In the genomic region with DNA sequence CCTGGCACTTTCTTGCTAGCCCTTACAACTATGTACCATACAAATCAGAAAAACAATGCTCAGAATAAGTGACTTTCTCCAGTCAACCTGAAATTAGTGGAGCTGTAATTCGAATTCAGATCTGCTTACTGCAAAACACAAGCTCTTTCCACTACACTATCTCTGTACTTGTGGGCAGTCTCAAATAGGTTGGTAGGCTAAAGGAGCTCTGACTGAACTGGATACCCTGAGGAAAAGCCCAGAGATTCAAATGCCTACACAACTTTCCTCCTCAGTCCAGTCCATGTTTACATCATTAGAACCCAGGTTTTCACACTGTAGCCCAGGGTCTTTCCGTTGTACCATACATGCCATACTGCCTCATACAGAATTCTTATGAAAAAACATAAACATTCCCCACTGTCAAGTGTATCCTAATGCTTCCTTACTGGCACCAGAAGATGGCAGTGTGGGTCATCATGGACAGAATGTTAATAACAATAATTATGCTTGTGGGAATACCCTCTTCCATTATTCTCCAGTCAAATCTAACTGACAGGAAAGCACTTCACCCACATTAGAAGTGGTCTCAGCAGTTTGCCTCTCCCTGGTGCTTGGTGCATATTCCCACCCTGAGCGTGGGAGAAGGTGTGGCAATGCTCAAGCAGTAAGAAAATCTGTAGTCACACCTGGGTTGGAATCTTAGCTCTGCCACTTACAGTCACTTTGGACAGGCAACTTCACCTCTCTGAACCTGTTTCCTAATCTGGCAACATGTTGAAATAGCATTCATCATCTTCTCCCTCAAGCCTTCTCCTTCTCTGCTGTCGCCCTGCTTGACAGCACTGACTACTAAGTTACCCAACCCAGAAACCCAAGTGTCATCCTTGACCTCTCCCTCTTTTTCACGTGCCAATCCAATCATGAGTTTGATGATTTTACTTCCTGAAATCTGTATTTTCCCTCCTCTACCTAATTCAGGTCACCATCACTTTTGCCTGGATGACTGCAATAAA, we compare ENCODE assay signal across 8 cellular contexts. TPM values are rescaled to one million over a fixed set of nuclear protein-coding genes. Genes with fewer than 3 reads are reported as not detected.
DNase-seq lines count a peak whose midpoint lies in the region; ATAC-seq and TF ChIP-seq lines count a peak whose summit lies in the region.

No MANE protein-coding gene starts in this region.

- no peaks in the 10 kb centered on the region for H3F3A ChIP-seq in smooth muscle cell (ENCODE audit: low read depth)

- H3K18ac ChIP-seq in H9 (ENCODE audit: insufficient read length, low read depth, low read length) = no peak overlapping the region

- H3K14ac ChIP-seq in H9 (ENCODE audit: insufficient read depth, low read length) = no peak overlapping the region

- no peak overlapping the region for H3K4me3 Mint-ChIP-seq in CD8-positive, alpha-beta T cell
- no peak overlapping the region for H3K4me3 Mint-ChIP-seq in H9

- H2BK120ac ChIP-seq in H9 (ENCODE audit: low read depth, low read length, poor library complexity, severe bottlenecking) = no peak overlapping the region

- H3K79me2 ChIP-seq in H9 (ENCODE audit: insufficient read depth, low read length) (no peaks in the 10 kb centered on the region), smooth muscle cell (ENCODE audit: low read depth) (no peaks in the 10 kb centered on the region)

- H2BK12ac ChIP-seq in H9 (ENCODE audit: insufficient read length, low read depth, low read length) = no peak overlapping the region

- POLR2A ChIA-PET in CD8-positive, alpha-beta T cell (lab: Charles Lee) = no interaction called here

- H3K36me3 ChIP-seq in CD8-positive, alpha-beta T cell (ENCODE audit: insufficient read depth, low read length) = no peaks in the 10 kb centered on the region
- H3K36me3 ChIP-seq in adrenal gland (replicated peaks in 1 of 2) = no peaks in the 10 kb centered on the region
- H3K36me3 ChIP-seq in smooth muscle cell (ENCODE audit: low read depth) = no peaks in the 10 kb centered on the region

- H2BK20ac ChIP-seq in H9 (ENCODE audit: low read depth, low read length, poor library complexity, severe bottlenecking) = no peak overlapping the region

- no peaks in the 10 kb centered on the region for H3K27me3 ChIP-seq in CD8-positive, alpha-beta T cell (ENCODE audit: insufficient read depth, low read length)
- H3K27me3 ChIP-seq in H9 (ENCODE audit: insufficient read depth, low read length) = no peaks in the 10 kb centered on the region
- no peaks in the 10 kb centered on the region for H3K27me3 ChIP-seq in adrenal gland
- peaks cover 24% of the 10 kb centered on the region for H3K27me3 ChIP-seq in smooth muscle cell (ENCODE audit: low read depth)

- no peak overlapping the region for H3K23ac ChIP-seq in H9 (ENCODE audit: insufficient read length, low read depth, low read length)

- no peak overlapping the region for H3K27ac ChIP-seq in CD8-positive, alpha-beta T cell (ENCODE audit: low read depth, low read length)
- H3K27ac ChIP-seq in H9 (ENCODE audit: insufficient read length, low read depth, low read length) (no peak overlapping the region), adrenal gland (no peak overlapping the region), smooth muscle cell (ENCODE audit: low read depth) (no peak overlapping the region)

- no peak overlapping the region for H4K8ac ChIP-seq in H9 (replicated peaks; ENCODE audit: insufficient read length, low read depth, low read length)

- H3K9ac ChIP-seq in H9 (ENCODE audit: extremely low read depth, insufficient read length, low read length) = no peak overlapping the region
- no peak overlapping the region for H3K9ac ChIP-seq in smooth muscle cell (ENCODE audit: low read depth)

- H3K9me3 ChIP-seq in CD8-positive, alpha-beta T cell (ENCODE audit: low read length) = no peaks in the 10 kb centered on the region
- no peaks in the 10 kb centered on the region for H3K9me3 ChIP-seq in H9 (ENCODE audit: control insufficient read depth, low read depth, low read length)
- no peaks in the 10 kb centered on the region for H3K9me3 ChIP-seq in adrenal gland (replicated peaks in 1 of 3)
- no peaks in the 10 kb centered on the region for H3K9me3 ChIP-seq in smooth muscle cell (replicated peaks; ENCODE audit: low read depth)

- no peak overlapping the region for H4K91ac ChIP-seq in H9 (ENCODE audit: insufficient read length, low read depth, low read length)

- no peak overlapping the region for H3K4me3 ChIP-seq in CD8-positive, alpha-beta T cell (ENCODE audit: low read depth, low read length)
- H3K4me3 ChIP-seq in adrenal gland = no peak overlapping the region
- H3K4me3 ChIP-seq in smooth muscle cell = no peak overlapping the region

- TF ChIP-seq POLR2A in adrenal gland (IDR thresholded peaks at IDR 0.05) = no peak

- no peaks in the 10 kb centered on the region for H3K9me3 Mint-ChIP-seq in CD8-positive, alpha-beta T cell
- H3K9me3 Mint-ChIP-seq in H9 = no peaks in the 10 kb centered on the region

- no peak overlapping the region for H2BK15ac ChIP-seq in H9 (ENCODE audit: low read depth, low read length)

- WGBS in H9 (ENCODE audit: extremely low coverage, insufficient read length, low lambda C conversion rate) = no CpG with 5 or more reads among the region's 5 CpGs
- 27 to 33% (median 28%) methylated on average over 5 of the region's 5 CpGs for WGBS in adrenal gland, 4 donors
- WGBS in smooth muscle cell (ENCODE audit: low lambda C conversion rate) = 43% methylated on average over 5 of the region's 5 CpGs

- peak in 1 of 7 experiments; percentile 21 for DNase-seq in CD8-positive, alpha-beta T cell
- no peak for DNase-seq in H9
- peak; percentile 32 for DNase-seq in NCI-H460 (ENCODE audit: extremely low read depth, low read depth)
- peak; percentile 28 to 64 (median 52) for DNase-seq in adrenal gland
- DNase-seq in left ventricle myocardium superior = no peak
- no peak for DNase-seq in smooth muscle cell (lab: John Stamatoyannopoulos, UW; ENCODE audit: unreplicated experiment)
- DNase-seq in activated CD8-positive, alpha-beta memory T cell treated with anti-CD3 and anti-CD28 coated beads, Interleukin-2, amount 50 U/mL, for 4 hours = no peak

- H2BK5ac ChIP-seq in H9 (ENCODE audit: insufficient read length, low read length) = no peak overlapping the region

- H3K4me1 ChIP-seq in CD8-positive, alpha-beta T cell (ENCODE audit: insufficient read depth, low read length) = no peaks in the 10 kb centered on the region
- H3K4me1 ChIP-seq in H9 (ENCODE audit: insufficient read depth, low read length) (no peaks in the 10 kb centered on the region), adrenal gland (replicated peaks in 1 of 2) (no peaks in the 10 kb centered on the region), smooth muscle cell (ENCODE audit: low read depth) (no peaks in the 10 kb centered on the region)

- H4K5ac ChIP-seq in H9 (ENCODE audit: insufficient read length, low read depth, low read length) = no peak overlapping the region

- intact Hi-C loops in CD8-positive, alpha-beta T cell (cut with DNase I, micrococcal nuclease) = loop anchor here (1.0 kb wide), 2 partner anchors 169 to 559 kb away; no protein-coding TSS in a partner anchor
- intact Hi-C loops in adrenal gland (cut with DNase I) (loop anchor here in 1 of 2 donors (5.0 to 10.0 kb wide), 2 partner anchors 170 to 527 kb away; no protein-coding TSS in a partner anchor), left ventricle myocardium superior (cut with micrococcal nuclease) (loop anchor here (5.0 kb wide), 1 partner anchor 170 kb away; no protein-coding TSS in a partner anchor)

- no peak overlapping the region for H3T11ph ChIP-seq in H9 (ENCODE audit: low read length)

- H3K79me1 ChIP-seq in H9 (ENCODE audit: insufficient read depth, low read depth, low read length, poor library complexity, severe bottlenecking) = no peaks in the 10 kb centered on the region

- no peak for ATAC-seq in CD8-positive, alpha-beta T cell
- ATAC-seq in left ventricle myocardium superior = peak; percentile 56
- no peak for ATAC-seq in GM21360 (IDR thresholded peaks at IDR 0.05; ENCODE audit: unreplicated experiment)

- peak; percentile 41 for TF ChIP-seq CTCF in CD8-positive, alpha-beta T cell (IDR thresholded peaks at IDR 0.05)
- peak; percentile 74 for TF ChIP-seq CTCF in H9 (conservative IDR thresholded peaks at IDR 0.05)
- TF ChIP-seq CTCF in adrenal gland (IDR thresholded peaks at IDR 0.05) = peak; percentile 40 to 76 (median 70)
- peak; percentile 75 for TF ChIP-seq CTCF in smooth muscle cell (IDR thresholded peaks at IDR 0.05; ENCODE audit: borderline replicate concordance, insufficient read depth, poor library complexity, severe bottlenecking)

- CTCF ChIA-PET in CD8-positive, alpha-beta T cell (lab: Charles Lee) = interaction anchor here (0.6 to 3.4 kb wide), 10 partner anchors 8 to 621 kb away, joined by 3 to 13 read pairs (median 4); no protein-coding TSS in a partner anchor

- H3K56ac ChIP-seq in H9 (ENCODE audit: insufficient read length, low read depth, low read length) = no peak overlapping the region

- no peaks in the 10 kb centered on the region for H3K23me2 ChIP-seq in H9 (ENCODE audit: insufficient read length, low read depth, low read length, poor library complexity, severe bottlenecking)

- no peak overlapping the region for H3K4ac ChIP-seq in H9 (ENCODE audit: low read depth, low read length)

- H3K27ac Mint-ChIP-seq in CD8-positive, alpha-beta T cell = no peak overlapping the region
- no peak overlapping the region for H3K27ac Mint-ChIP-seq in H9

- no peaks in the 10 kb centered on the region for H3K4me1 Mint-ChIP-seq in CD8-positive, alpha-beta T cell (ENCODE audit: low read depth)
- 0 out of 4 replicates have a peak, but pooled peaks cover 0 to 3% of the 10 kb centered on the region in 2 experiments for H3K4me1 Mint-ChIP-seq in H9

- H3K4me2 ChIP-seq in H9 (ENCODE audit: insufficient read depth, insufficient read length, low read length) (no peak overlapping the region), smooth muscle cell (no peak overlapping the region)

- H4K20me1 ChIP-seq in H9 (ENCODE audit: control insufficient read depth, insufficient read depth, insufficient read length) (no peaks in the 10 kb centered on the region), smooth muscle cell (ENCODE audit: low read depth) (no peaks in the 10 kb centered on the region)

- H3K27me3 Mint-ChIP-seq in CD8-positive, alpha-beta T cell (ENCODE audit: low read depth) = peaks cover 16% of the 10 kb centered on the region
- peaks cover 22% of the 10 kb centered on the region for H3K27me3 Mint-ChIP-seq in H9 (ENCODE audit: low read depth)

- no peaks in the 10 kb centered on the region for H3K36me3 Mint-ChIP-seq in CD8-positive, alpha-beta T cell
- no peaks in the 10 kb centered on the region for H3K36me3 Mint-ChIP-seq in H9 (ENCODE audit: insufficient read depth in 1 of 3, low read depth in 3 of 3)

- no peak overlapping the region for H2AK5ac ChIP-seq in H9 (ENCODE audit: insufficient read length, low read length)

- H2AFZ ChIP-seq in H9 (ENCODE audit: low read length) = no peak overlapping the region
- no peak overlapping the region for H2AFZ ChIP-seq in smooth muscle cell (ENCODE audit: low read depth)

RNA-seq across cellular contexts. Expression of a gene that starts 14.4 kb away (rescaled TPM):
- 1 to 10 TPM; 5.9 to 6.3 TPM for total RNA-seq in CD8-positive, alpha-beta T cell
- total RNA-seq in H9 (2021) (26.0 and 28.4 TPM in 2 replicates), adrenal gland (10 to 100 TPM; 13.7 to 28.9 (median 23.9) TPM), left ventricle myocardium superior (19.3 TPM), smooth muscle cell (19.1 and 19.4 TPM in 2 replicates)
- total RNA-seq in NCI-H460 (2014; rRNA removed; shearing (Covaris generic)) = 9.5 and 11.4 TPM in 2 replicates
- polyA plus RNA-seq in NCI-H460 (2014; cell fraction: nucleus; rRNA removed) = 2.6 and 3.8 TPM in 2 replicates
- polyA plus RNA-seq in adrenal gland (10 to 100 TPM in 1 of 3 donors, 1 to 10 TPM in 2; 3.4 to 17.8 (median 3.4) TPM), smooth muscle cell (2.7 and 4.8 TPM in 2 replicates)

Comparison
In these comparisons a context has a peak if more than half of its experiments do, and no peak if none do; other contexts are left out.
1. DNase-seq: peak in NCI-H460 (single experiment) and adrenal gland (7 of 7); none in H9 (single experiment), left ventricle myocardium superior (single experiment), smooth muscle cell (single experiment) and activated CD8-positive, alpha-beta memory T cell treated with anti-CD3 and anti-CD28 coated beads, Interleukin-2, amount 50 U/mL, for 4 hours (single experiment).
2. Peak in every context shown above with its lines, with median percentiles within 50 percentile points of each other: CTCF ChIP-seq.